In the genomic region with DNA sequence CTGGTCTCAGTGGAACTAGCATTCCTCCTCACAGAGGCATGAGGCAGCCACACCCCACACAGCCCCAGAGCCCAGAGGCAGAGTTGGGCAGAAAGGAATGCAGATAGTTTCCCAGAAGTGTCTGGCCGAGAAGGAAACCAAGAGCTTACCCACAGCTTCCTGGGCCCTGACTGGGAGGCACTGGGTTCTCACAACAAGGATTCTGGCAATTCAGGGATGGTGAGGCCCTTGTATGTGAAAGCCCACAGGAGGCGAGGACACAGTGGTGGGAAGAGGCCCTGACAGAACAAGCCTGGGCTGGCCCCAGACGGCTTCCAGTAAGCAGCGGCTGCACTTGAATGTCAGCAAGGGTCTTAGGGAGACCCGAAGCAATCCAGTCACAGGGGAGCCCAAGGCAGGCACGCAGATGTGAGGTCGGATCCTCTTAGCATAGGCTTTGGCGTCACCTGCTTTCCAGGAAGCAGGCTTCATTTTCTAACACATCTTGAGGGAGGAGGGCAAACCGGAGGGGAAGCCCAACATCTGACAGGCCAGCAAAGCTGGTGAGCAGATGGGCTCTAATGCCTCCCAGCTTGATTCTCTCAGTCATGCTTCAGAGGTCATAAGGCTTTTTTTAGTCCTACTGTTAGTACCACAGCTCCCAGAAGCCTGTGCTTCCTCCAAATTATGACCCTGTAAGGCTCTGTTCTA, we compare ENCODE assay signal across 8 cellular contexts.
DNase-seq lines count a peak whose midpoint lies in the region; ATAC-seq, FAIRE-seq and TF ChIP-seq lines count a peak whose summit lies in the region.

No MANE protein-coding gene starts in this region.

- peaks cover 7% of the 10 kb centered on the region for H3K36me3 ChIP-seq in muscle layer of colon (ENCODE audit: insufficient read depth, low read length)

- no peaks in the 10 kb centered on the region for H3K9me3 ChIP-seq in muscle layer of colon (ENCODE audit: low read length)

- peak overlapping the region; percentile 12; the same call in 1 of the 2 replicates for H3K4me3 ChIP-seq in AG04449 (ENCODE audit: low read depth, low read length)
- H3K4me3 ChIP-seq in muscle layer of colon (ENCODE audit: low read depth in 1 of 2, low read length in 2 of 2), result no peak overlapping the region

- peak overlapping the region; percentile 92 for H3K27ac ChIP-seq in muscle layer of colon (ENCODE audit: low read depth, low read length)

- H3K9ac ChIP-seq in muscle layer of colon (ENCODE audit: low read length), result peak overlapping the region; percentile 45

- POLR2A ChIA-PET in AG04449 (lab: Yijun Ruan, JAX), result interaction anchor here (1.4 to 2.8 kb wide), 3 partner anchors 22 to 84 kb away, joined by 3 to 15 read pairs (median 12); a partner anchor contains a TSS

- peak; percentile 89 for ATAC-seq in HG02870 (IDR thresholded peaks at IDR 0.05; ENCODE audit: unreplicated experiment)

- no peak for TF ChIP-seq CTCF in AG04449 (IDR thresholded peaks at IDR 0.05; ENCODE audit: insufficient read depth, low read length, missing control alignments)

- CTCF ChIA-PET in AG04449 (lab: Yijun Ruan, JAX), result interaction anchor here (0.6 to 5.4 kb wide), 5 partner anchors 19 to 127 kb away, joined by 3 to 25 read pairs (median 7); no protein-coding TSS in a partner anchor

- FAIRE-seq in GM18507 (lab: Jason Lieb, UNC), result peak; percentile 87

- no peaks in the 10 kb centered on the region for H3K27me3 ChIP-seq in muscle layer of colon (ENCODE audit: control insufficient read depth in 1 of 2, insufficient read depth in 2 of 2, low read length in 2 of 2)

- DNase-seq in AG04449 (ENCODE audit: low read depth, low spot score) (no peak), GM18507 (ENCODE audit: extremely low spot score, insufficient read length, low read depth) (no peak), NCI-H510A treated with DMSO at 0.1 percent for 48 hours (lab: John Stamatoyannopoulos, UW) (peak; percentile 29), cerebellar cortex (ENCODE audit: low spot score) (peak; percentile 83), NCI-H1105 (lab: John Stamatoyannopoulos, UW) (no peak), NCI-H2081 (lab: John Stamatoyannopoulos, UW) (no peak)

- peaks cover 26% of the 10 kb centered on the region for H3K4me1 ChIP-seq in muscle layer of colon (ENCODE audit: insufficient read depth, low read length)

Comparison
In these comparisons a context has a peak if more than half of its experiments do, and no peak if none do; other contexts are left out.
1. DNase-seq: peak in NCI-H510A treated with DMSO at 0.1 percent for 48 hours (single experiment) and cerebellar cortex (single experiment); none in AG04449 (single experiment), GM18507 (single experiment), NCI-H1105 (single experiment) and NCI-H2081 (0 of 2).